In genomic region chr4:17664755-17665154, GRCh38 we compare ENCODE assay signal across 8 cellular contexts. TPM values are rescaled to one million over a fixed set of nuclear protein-coding genes. Genes with fewer than 3 reads are reported as not detected.
DNase-seq lines count a peak whose midpoint lies in the region; ATAC-seq and TF ChIP-seq lines count a peak whose summit lies in the region.

No MANE protein-coding gene starts in this region.

- H3K4me3 Mint-ChIP-seq in endothelial cell (ENCODE audit: unreplicated experiment): no peak overlapping the region
- H3K4me3 Mint-ChIP-seq in CD8-positive, alpha-beta memory T cell: no peak overlapping the region

- H3K27me3 ChIP-seq in esophagus muscularis mucosa: no peaks in the 10 kb centered on the region
- no peaks in the 10 kb centered on the region for H3K27me3 ChIP-seq in CD8-positive, alpha-beta memory T cell (ENCODE audit: insufficient read depth, low read length, poor library complexity, severe bottlenecking)

- DNase-seq in esophagus muscularis mucosa (ENCODE audit: extremely low spot score): peak; percentile 60
- DNase-seq in endothelial cell (ENCODE audit: low spot score): no peak
- DNase-seq in left colon: no peak
- no peak for DNase-seq in CD8-positive, alpha-beta memory T cell
- DNase-seq in epidermal melanocyte (ENCODE audit: insufficient read length, low spot score): no peak

- H3K27ac ChIP-seq in esophagus muscularis mucosa (replicated peaks in 1 of 4): no peak overlapping the region
- H3K27ac ChIP-seq in CD8-positive, alpha-beta memory T cell (ENCODE audit: low read depth, low read length): no peak overlapping the region

- no peaks in the 10 kb centered on the region for H3K4me1 ChIP-seq in esophagus muscularis mucosa
- H3K4me1 ChIP-seq in CD8-positive, alpha-beta memory T cell (ENCODE audit: insufficient read depth, low read length): no peaks in the 10 kb centered on the region

- ATAC-seq in GM18517 (IDR thresholded peaks at IDR 0.05; ENCODE audit: unreplicated experiment): peak; percentile 99
- peak; percentile 95 for ATAC-seq in GM21737 (IDR thresholded peaks at IDR 0.05; ENCODE audit: unreplicated experiment)
- peak; percentile 91 for ATAC-seq in HG03575 (IDR thresholded peaks at IDR 0.05; ENCODE audit: extremely low read depth, insufficient number of reproducible peaks, low FRiP score, unreplicated experiment)
- no peak for ATAC-seq in left colon

- no peaks in the 10 kb centered on the region for H3K4me1 Mint-ChIP-seq in endothelial cell (ENCODE audit: unreplicated experiment)
- H3K4me1 Mint-ChIP-seq in CD8-positive, alpha-beta memory T cell: peaks cover 0 to 4% (median 0%) of the 10 kb centered on the region in 3 donors

- TF ChIP-seq CTCF in esophagus muscularis mucosa (IDR thresholded peaks at IDR 0.05) (no peak), endothelial cell (IDR thresholded peaks at IDR 0.05; ENCODE audit: unreplicated experiment) (no peak)

- no peak for TF ChIP-seq POLR2A in esophagus muscularis mucosa (IDR thresholded peaks at IDR 0.05; ENCODE audit: low read depth)

- 46% methylated on average over 4 of the region's 4 CpGs for WGBS in esophagus muscularis mucosa

- no peaks in the 10 kb centered on the region for H3K9me3 ChIP-seq in esophagus muscularis mucosa
- no peaks in the 10 kb centered on the region for H3K9me3 ChIP-seq in CD8-positive, alpha-beta memory T cell (ENCODE audit: low read length)

- H3K36me3 ChIP-seq in esophagus muscularis mucosa: no peaks in the 10 kb centered on the region
- no peaks in the 10 kb centered on the region for H3K36me3 ChIP-seq in CD8-positive, alpha-beta memory T cell (ENCODE audit: insufficient read depth, low read length)

- H3K27me3 Mint-ChIP-seq in endothelial cell (ENCODE audit: unreplicated experiment): peaks cover 2% of the 10 kb centered on the region
- peaks cover 15 to 30% of the 10 kb centered on the region in 2 donors for H3K27me3 Mint-ChIP-seq in CD8-positive, alpha-beta memory T cell

- H3K9me3 Mint-ChIP-seq in endothelial cell (ENCODE audit: unreplicated experiment): no peaks in the 10 kb centered on the region
- H3K9me3 Mint-ChIP-seq in CD8-positive, alpha-beta memory T cell: no peaks in the 10 kb centered on the region

- TF ChIP-seq EP300 in esophagus muscularis mucosa (IDR thresholded peaks at IDR 0.05): no peak

- POLR2A ChIA-PET in CD8-positive, alpha-beta memory T cell (lab: Charles Lee): no interaction called here

- H3K4me3 ChIP-seq in esophagus muscularis mucosa: no peak overlapping the region
- H3K4me3 ChIP-seq in CD8-positive, alpha-beta memory T cell (ENCODE audit: low read length): no peak overlapping the region

- intact Hi-C loops in esophagus muscularis mucosa (cut with DNase I) (no loop called here), left colon (cut with DNase I, micrococcal nuclease) (no loop called here)

- H3K27ac Mint-ChIP-seq in endothelial cell (ENCODE audit: unreplicated experiment): no peak overlapping the region
- no peak overlapping the region for H3K27ac Mint-ChIP-seq in CD8-positive, alpha-beta memory T cell

- CTCF ChIA-PET in CD8-positive, alpha-beta memory T cell (lab: Charles Lee): no interaction called here

- H3K36me3 Mint-ChIP-seq in endothelial cell (ENCODE audit: low read depth, unreplicated experiment): no peaks in the 10 kb centered on the region
- H3K36me3 Mint-ChIP-seq in CD8-positive, alpha-beta memory T cell: peaks cover 0 to 2% (median 0%) of the 10 kb centered on the region in 3 donors

RNA-seq across cellular contexts. Expression of gene MED28, which starts 50.3 kb away (rescaled TPM):
- 10 to 100 TPM; 11.8 to 22.8 (median 14.2) TPM for total RNA-seq in esophagus muscularis mucosa
- total RNA-seq in endothelial cell (ENCODE audit: unreplicated experiment): 98.0 TPM
- total RNA-seq in left colon: 10 to 100 TPM; 31.8 to 32.1 TPM
- 10 to 100 TPM; 49.4 to 51.7 TPM for total RNA-seq in CD8-positive, alpha-beta memory T cell
- polyA plus RNA-seq in CD8-positive, alpha-beta memory T cell: 40.4 TPM
